Comparison of ENCODE assay signal across 2 cellular contexts in the genomic region with DNA sequence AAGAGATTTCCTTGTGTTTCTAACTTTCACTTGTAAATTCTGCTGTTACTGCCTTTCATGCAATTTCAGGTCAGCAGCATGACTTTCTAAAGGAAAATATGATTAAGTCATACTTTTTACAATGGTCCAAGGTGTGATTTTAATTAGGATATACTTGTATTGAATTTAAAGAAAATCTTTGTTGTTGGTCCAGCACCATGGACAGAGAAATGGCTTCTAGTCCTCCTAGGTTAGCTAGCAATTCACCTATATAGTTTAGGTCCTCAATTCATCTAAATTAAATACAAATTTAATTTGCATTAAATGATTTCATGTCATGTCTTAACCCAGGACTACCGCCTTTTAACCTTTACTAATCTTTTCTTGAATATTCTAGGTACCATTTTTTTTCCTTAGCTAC.
TF ChIP-seq lines count a peak whose summit lies in the region.

No MANE protein-coding gene starts in this region.

TF ChIP-seq in SK-N-SH, 30 proteins besides CTCF, POLR2A, EP300 and RAD21 (continued from another document):
- peak; percentile 62 for TF ChIP-seq REST (IDR thresholded peaks at IDR 0.05; ENCODE audit: low read depth, low read length)
- TF ChIP-seq MXI1 (IDR thresholded peaks at IDR 0.05; ENCODE audit: low read depth, low read length): no peak
- no peak for TF ChIP-seq NFIC (IDR thresholded peaks at IDR 0.05; ENCODE audit: borderline replicate concordance)

TF ChIP-seq in SK-N-SH treated with all-trans-retinoic acid at 6 μM for 48 hours, 23 proteins besides CTCF, POLR2A, EP300 and RAD21 (continued from another document):
- TF ChIP-seq TSHZ2 (CRISPR knock-in tag; IDR thresholded peaks at IDR 0.05) (no peak), CREB5 (CRISPR knock-in tag; IDR thresholded peaks at IDR 0.05; ENCODE audit: low read depth) (no peak), BACH2 (CRISPR knock-in tag; IDR thresholded peaks at IDR 0.05; ENCODE audit: borderline replicate concordance) (no peak), ZFP30 (CRISPR knock-in tag; IDR thresholded peaks at IDR 0.05) (no peak), ARNTL (CRISPR knock-in tag; IDR thresholded peaks at IDR 0.05; ENCODE audit: borderline replicate concordance, low read depth) (no peak)
- TF ChIP-seq, protein P1, sequence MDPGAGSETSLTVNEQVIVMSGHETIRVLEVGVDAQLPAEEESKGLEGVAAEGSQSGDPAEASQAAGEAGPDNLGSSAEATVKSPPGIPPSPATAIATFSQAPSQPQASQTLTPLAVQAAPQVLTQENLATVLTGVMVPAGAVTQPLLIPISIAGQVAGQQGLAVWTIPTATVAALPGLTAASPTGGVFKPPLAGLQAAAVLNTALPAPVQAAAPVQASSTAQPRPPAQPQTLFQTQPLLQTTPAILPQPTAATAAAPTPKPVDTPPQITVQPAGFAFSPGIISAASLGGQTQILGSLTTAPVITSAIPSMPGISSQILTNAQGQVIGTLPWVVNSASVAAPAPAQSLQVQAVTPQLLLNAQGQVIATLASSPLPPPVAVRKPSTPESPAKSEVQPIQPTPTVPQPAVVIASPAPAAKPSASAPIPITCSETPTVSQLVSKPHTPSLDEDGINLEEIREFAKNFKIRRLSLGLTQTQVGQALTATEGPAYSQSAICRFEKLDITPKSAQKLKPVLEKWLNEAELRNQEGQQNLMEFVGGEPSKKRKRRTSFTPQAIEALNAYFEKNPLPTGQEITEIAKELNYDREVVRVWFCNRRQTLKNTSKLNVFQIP (CRISPR knock-in tag; IDR thresholded peaks at IDR 0.05; ENCODE audit: borderline replicate concordance, low read depth): no peak
TF ChIP-seq in SK-N-SH treated with all-trans-retinoic acid at 6 μM for 48 hours: peak in this region for 0.
